18 cellular contexts compared by ENCODE assay signal in genomic region chr1:205272541-205272940, GRCh38. TPM values are rescaled to one million over a fixed set of nuclear protein-coding genes. Genes with fewer than 3 reads are reported as not detected.
DNase-seq lines count a peak whose midpoint lies in the region; ATAC-seq and TF ChIP-seq lines count a peak whose summit lies in the region.
"Had no signal": no experiment of that assay in that cellular context is flagged by ENCODE, and none has a peak within 500 bp of the region (broad histone marks: within the 10 kb centered on the region; RNA-seq: fewer than 3 reads in every experiment).

No MANE protein-coding gene starts in this region.

- H3K9me3 ChIP-seq in HEK293 (ENCODE audit: control insufficient read depth, insufficient read depth, low read depth, low read length) (no peaks in the 10 kb centered on the region), trophoblast cell (ENCODE audit: insufficient read depth, low read depth, low read length) (no peaks in the 10 kb centered on the region)
- H3K9me3 ChIP-seq: SK-N-SH had no signal

- TF ChIP-seq CTCF in HEK293 (tag by site-specific recombination; IDR thresholded peaks at IDR 0.05) (no peak), dorsolateral prefrontal cortex (IDR thresholded peaks at IDR 0.05 in 54 of 56, conservative IDR thresholded peaks at IDR 0.05 in 2 of 56; ENCODE audit: low read depth in 1 of 56, partially characterized antibody in 56 of 56) (no peak)

- H2BK120ac ChIP-seq in trophoblast cell (ENCODE audit: insufficient read depth, low read length, poor library complexity), result no peak overlapping the region

- H3K4me3 ChIP-seq in HEK293 (ENCODE audit: low read depth, low read length), result no peak overlapping the region
- no peak overlapping the region for H3K4me3 ChIP-seq in dorsolateral prefrontal cortex
- H3K4me3 ChIP-seq in trophoblast cell (ENCODE audit: low read depth, low read length), result no peak overlapping the region
- H3K4me3 ChIP-seq: GM23248 had no signal

- H3K4me2 ChIP-seq in trophoblast cell (ENCODE audit: low read length), result no peak overlapping the region
- H3K4me2 ChIP-seq: SK-N-SH had no signal

- intact Hi-C loops in dorsolateral prefrontal cortex (cut with DNase I), result loop anchor here in 1 of 2 donors (10.0 kb wide), 1 partner anchor 252 kb away; no protein-coding TSS in a partner anchor
- intact Hi-C loops in left cardiac atrium (cut with DNase I), result loop anchor here in 1 of 2 donors (2.0 kb wide), 1 partner anchor 52 kb away; no protein-coding TSS in a partner anchor

- no peak overlapping the region for H4K12ac ChIP-seq in trophoblast cell (ENCODE audit: low read depth, low read length)

- no peak overlapping the region for H3K14ac ChIP-seq in trophoblast cell (ENCODE audit: low read length)

- H3K4me1 ChIP-seq in HEK293 (ENCODE audit: control insufficient read depth, insufficient read depth, low read length) (no peaks in the 10 kb centered on the region), trophoblast cell (ENCODE audit: control insufficient read depth in 1 of 2, insufficient read depth in 2 of 2, low read length in 2 of 2) (peaks cover 0 to 21% of the 10 kb centered on the region in 2 experiments)

- H3K4ac ChIP-seq in trophoblast cell (ENCODE audit: low read depth, low read length), result no peak overlapping the region

- DNase-seq in COLO668 (lab: John Stamatoyannopoulos, UW; ENCODE audit: unreplicated experiment), result peak; percentile 15
- no peak for DNase-seq in dorsolateral prefrontal cortex
- DNase-seq in trophoblast cell, result no peak
- DNase-seq in AG08396 (ENCODE audit: low spot score), result no peak
- no peak for DNase-seq in GF-D8 (lab: John Stamatoyannopoulos, UW)
- no peak for DNase-seq in left cardiac atrium
- DNase-seq: DMS79, GM23248, HFFc6, NCI-H1048, NCI-H1694, NCI-H2227 treated with DMSO at 0.1 percent for 48 hours, NCI-H524, Right ventricle myocardium superior, SK-N-SH had no signal

- no CpG with 5 or more reads among the region's 3 CpGs for WGBS in trophoblast cell (ENCODE audit: extremely low coverage, insufficient coverage, insufficient read length)

- H2BK5ac ChIP-seq in trophoblast cell (ENCODE audit: low read depth, low read length, poor library complexity), result no peak overlapping the region

- peak overlapping the region; percentile 19 for H2BK12ac ChIP-seq in trophoblast cell (ENCODE audit: low read length)

- no peak overlapping the region for H2AFZ ChIP-seq in trophoblast cell (ENCODE audit: insufficient read depth, low read length, poor library complexity)
- H2AFZ ChIP-seq: GM23248 had no signal

- CTCF ChIA-PET in HEK293 (lab: Yijun Ruan, JAX), result interaction anchor here (0.7 to 11.8 kb wide), 21 partner anchors 11 to 252 kb away, joined by 3 to 669 read pairs (median 12); partner anchors contain the start of gene NUAK2

- H3K27ac ChIP-seq in HEK293 (ENCODE audit: extremely low read depth, low read depth, low read length) (no peak overlapping the region), dorsolateral prefrontal cortex (peak overlapping the region in 57 of 59 donors; percentile 40 to 100 (median 92)), trophoblast cell (ENCODE audit: low read depth, low read length) (no peak overlapping the region)
- H3K27ac ChIP-seq: C4-2B, GM23248 had no signal

- H3K79me1 ChIP-seq in trophoblast cell (ENCODE audit: low read length), result peaks cover 4% of the 10 kb centered on the region

- POLR2A ChIA-PET in HEK293 (lab: Yijun Ruan, JAX), result interaction anchor here (0.9 kb wide), 1 partner anchor 52 kb away, joined by 3 read pairs; no protein-coding TSS in a partner anchor

- no peak overlapping the region for H3K9ac ChIP-seq in trophoblast cell (ENCODE audit: low read length)
- H3K9ac ChIP-seq: GM23248, SK-N-SH had no signal

- H3K18ac ChIP-seq in trophoblast cell (ENCODE audit: low read length), result no peak overlapping the region

- peak overlapping the region; percentile 38 for H2AK5ac ChIP-seq in trophoblast cell (ENCODE audit: low read length)

- no peak overlapping the region for H4K91ac ChIP-seq in trophoblast cell (ENCODE audit: low read depth, low read length)

- ATAC-seq in GM18861 (IDR thresholded peaks at IDR 0.05; ENCODE audit: unreplicated experiment) (no peak), left cardiac atrium (no peak)

- no peak overlapping the region for H3K23ac ChIP-seq in trophoblast cell (ENCODE audit: low read length)

- H3K27me3 ChIP-seq in dorsolateral prefrontal cortex, result no peaks in the 10 kb centered on the region
- H3K27me3 ChIP-seq in trophoblast cell (ENCODE audit: insufficient read depth, low read length), result no peaks in the 10 kb centered on the region

- H3K79me2 ChIP-seq in trophoblast cell (ENCODE audit: control insufficient read depth, insufficient read depth, low read length, poor library complexity), result no peaks in the 10 kb centered on the region

- peaks cover 0 to 16% of the 10 kb centered on the region in 2 experiments; a peak in 1 of 3 replicates for H3K36me3 ChIP-seq in HEK293 (ENCODE audit: control insufficient read depth in 2 of 2, insufficient read depth in 1 of 2, low read length in 2 of 2)
- H3K36me3 ChIP-seq in trophoblast cell (ENCODE audit: control insufficient read depth in 1 of 2, insufficient read depth in 2 of 2, low read length in 2 of 2), result peaks cover 0 to 2% of the 10 kb centered on the region in 2 experiments

- no peak overlapping the region for H4K8ac ChIP-seq in trophoblast cell (ENCODE audit: low read depth, low read length)

TF ChIP-seq in HEK293, 187 proteins besides CTCF, POLR2A, EP300 and RAD21:
- TF ChIP-seq ZNF433 (tag by site-specific recombination; IDR thresholded peaks at IDR 0.05; ENCODE audit: low read depth) (no peak), KLF1 (tag by site-specific recombination; IDR thresholded peaks at IDR 0.05) (peak; percentile 21; the same call in 1 of the 2 replicates)
TF ChIP-seq in HEK293: peak in this region for 1.

RNA-seq across cellular contexts. Expression of gene TMCC2, which starts 44.8 kb away (rescaled TPM):
- total RNA-seq in dorsolateral prefrontal cortex (100 to 1,000 TPM in 42 of 120 experiments, 10 to 100 TPM in 78; 52.9 to 143 (median 93.9) TPM), left cardiac atrium (10 to 100 TPM in 1 of 2 donors, 1 to 10 TPM in 1; 7.3 to 11.9 TPM)
- polyA plus RNA-seq in trophoblast cell (2013), result 2.3 and 2.4 TPM in 2 replicates

RNA-seq across cellular contexts. Expression of gene NUAK2, which starts 49.0 kb away (rescaled TPM):
- 1 to 10 TPM in 102 of 120 experiments, under 1 TPM in 18; 0.55 to 5.2 (median 1.7) TPM for total RNA-seq in dorsolateral prefrontal cortex
- polyA plus RNA-seq in trophoblast cell (2013), result 20.4 and 22.1 TPM in 2 replicates
- total RNA-seq in left cardiac atrium, result 1 to 10 TPM; 1.2 to 1.4 TPM

Comparison
In these comparisons a context has a peak if more than half of its experiments do, and no peak if none do; other contexts are left out.
1. H3K27ac ChIP-seq: peak in dorsolateral prefrontal cortex (57 of 59); none in HEK293 (single experiment) and trophoblast cell (single experiment).
2. RNA of gene TMCC2, which starts 44.8 kb away (total RNA-seq): 52.9 to 143 TPM in dorsolateral prefrontal cortex; 7.3 to 11.9 TPM in left cardiac atrium; every median in the first group is over 4 times any median in the second.